In genomic region chr7:44012081-44012480, GRCh38 we compare ENCODE assay signal across 1 cellular context. TPM values are rescaled to one million over a fixed set of nuclear protein-coding genes. Genes with fewer than 3 reads are reported as not detected.
"Had no signal": no experiment of that assay in that cellular context is flagged by ENCODE, and none has a peak within 500 bp of the region (broad histone marks: within the 10 kb centered on the region; RNA-seq: fewer than 3 reads in every experiment).

No MANE protein-coding gene starts in this region.

RNA-seq across cellular contexts. Expression of gene SPDYE1, which starts 14.4 kb away (rescaled TPM):
- total RNA-seq: G401 had no signal
